15 cellular contexts compared by ENCODE assay signal in genomic region chr3:58337190-58337589, GRCh38.
"Had no signal": no experiment of that assay in that cellular context is flagged by ENCODE, and none has a peak within 500 bp of the region (broad histone marks: within the 10 kb centered on the region; RNA-seq: fewer than 3 reads in every experiment).

No MANE protein-coding gene starts in this region.

- DNase-seq: activated CD4-positive, alpha-beta memory T cell treated with anti-CD3 and anti-CD28 coated beads for 36 hours; activated CD8-positive, alpha-beta memory T cell treated with anti-CD3 and anti-CD28 coated beads, Interleukin-2, amount 10 ng/mL, durations not matched to agents 7 days and 5 days; activated effector memory CD4-positive, alpha-beta T cell treated with Interleukin-2 at 50 U/mL for 16 hours; activated T-cell treated with anti-CD3 and anti-CD28 coated beads, Interleukin-2, amount 50 U/mL, for 1 hour; posterior cingulate gyrus; retina; stimulated activated CD4-positive, alpha-beta T cell treated with anti-CD3 and anti-CD28 coated beads, Interleukin-2, amount 100 ng/mL, for 48 hours; stimulated activated naive B cell treated with anti-CD40 and anti-IgM and Interleukin-4, amounts not matched to agents 10 μg/mL and 1 μg/mL and 100 μg/mL, for 72 hours; T1000; transverse colon had no signal

- H3K9me3 Mint-ChIP-seq: activated CD4-positive, alpha-beta memory T cell treated with anti-CD3 and anti-CD28 coated beads for 36 hours; activated naive CD4-positive, alpha-beta T cell treated with anti-CD3 and anti-CD28 coated beads, Interleukin-2, amount 50 U/mL, for 72 hours; stimulated activated naive B cell treated with anti-CD40 and anti-IgM and Interleukin-4, amounts not matched to agents 10 μg/mL and 1 μg/mL and 100 μg/mL, for 72 hours had no signal

- H3K36me3 ChIP-seq: cardiac muscle cell, transverse colon, vagina had no signal

- H3K27ac Mint-ChIP-seq: activated CD4-positive, alpha-beta memory T cell treated with anti-CD3 and anti-CD28 coated beads for 36 hours had no signal

- H3K27me3 ChIP-seq: cardiac muscle cell, esophagus muscularis mucosa, transverse colon, vagina had no signal

- H3K27me3 Mint-ChIP-seq: activated CD4-positive, alpha-beta memory T cell treated with anti-CD3 and anti-CD28 coated beads for 36 hours; activated CD8-positive, alpha-beta memory T cell treated with anti-CD3 and anti-CD28 coated beads, Interleukin-2, amount 10 ng/mL, durations not matched to agents 7 days and 5 days; stimulated activated naive B cell treated with anti-CD40 and anti-IgM and Interleukin-4, amounts not matched to agents 10 μg/mL and 1 μg/mL and 100 μg/mL, for 72 hours had no signal

- ATAC-seq: activated CD8-positive, alpha-beta memory T cell treated with anti-CD3 and anti-CD28 coated beads, Interleukin-2, amount 10 ng/mL, durations not matched to agents 7 days and 5 days; activated naive CD4-positive, alpha-beta T cell treated with anti-CD3 and anti-CD28 coated beads, Interleukin-2, amount 50 U/mL, for 72 hours; stimulated activated naive B cell treated with anti-CD40 and anti-IgM and Interleukin-4, amounts not matched to agents 10 μg/mL and 1 μg/mL and 100 μg/mL, for 72 hours had no signal

- H3K9me3 ChIP-seq: esophagus muscularis mucosa, transverse colon, vagina had no signal

- H3K27ac ChIP-seq: cardiac muscle cell, esophagus muscularis mucosa had no signal

- H3K4me3 Mint-ChIP-seq: activated CD4-positive, alpha-beta memory T cell treated with anti-CD3 and anti-CD28 coated beads for 36 hours; activated CD8-positive, alpha-beta memory T cell treated with anti-CD3 and anti-CD28 coated beads, Interleukin-2, amount 10 ng/mL, durations not matched to agents 7 days and 5 days; stimulated activated naive B cell treated with anti-CD40 and anti-IgM and Interleukin-4, amounts not matched to agents 10 μg/mL and 1 μg/mL and 100 μg/mL, for 72 hours had no signal

- H3K4me3 ChIP-seq: cardiac muscle cell, esophagus muscularis mucosa, lung, transverse colon, vagina had no signal
